Comparison of ENCODE assay signal across 10 cellular contexts in the genomic region with DNA sequence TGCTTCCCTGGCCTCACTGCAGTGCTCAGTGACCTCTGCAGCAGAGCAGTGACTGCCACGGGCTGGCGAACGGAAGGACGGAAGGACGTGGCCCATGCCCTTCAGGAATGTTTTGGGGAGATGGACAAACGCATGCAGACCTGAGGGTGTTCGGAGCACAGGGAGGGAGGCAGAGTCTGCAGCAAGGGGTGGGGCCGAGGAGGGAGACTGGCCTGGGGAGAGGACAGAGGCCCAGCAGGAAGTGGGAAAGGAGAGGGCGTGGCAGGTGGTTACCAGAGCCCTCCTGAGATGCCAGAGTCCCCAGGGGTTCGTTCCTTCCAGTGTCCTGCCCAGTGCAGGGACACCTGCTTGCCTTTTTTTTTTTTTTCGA. TPM values are rescaled to one million over a fixed set of nuclear protein-coding genes. Genes with fewer than 3 reads are reported as not detected.
DNase-seq lines count a peak whose midpoint lies in the region; ATAC-seq and TF ChIP-seq lines count a peak whose summit lies in the region.
"Had no signal": no experiment of that assay in that cellular context is flagged by ENCODE, and none has a peak within 500 bp of the region (broad histone marks: within the 10 kb centered on the region; RNA-seq: fewer than 3 reads in every experiment).

No MANE protein-coding gene starts in this region.

- in situ Hi-C loops in KBM-7 (cut with MboI; ENCODE audit: low pct_unique_long_range_greater_than_20kb, low sequenced_read_pairs) (no loop called here), GM23248 (cut with MboI) (no loop called here)

- H3K27ac ChIP-seq in BLaER1 (peak overlapping the region; percentile 87), cingulate gyrus (ENCODE audit: low read depth, low read length) (peak overlapping the region; percentile 84), GM23248 (no peak overlapping the region)
- H3K27ac ChIP-seq: uterus had no signal

- no peak overlapping the region for H2AFZ ChIP-seq in GM23248

- H3K36me3 ChIP-seq in BLaER1 (no peaks in the 10 kb centered on the region), GM23248 (ENCODE audit: low read depth) (no peaks in the 10 kb centered on the region)
- H3K36me3 ChIP-seq: uterus had no signal

- no peaks in the 10 kb centered on the region for H3K27me3 ChIP-seq in BLaER1
- H3K27me3 ChIP-seq in GM23248 (replicated peaks; ENCODE audit: insufficient read depth), result no peaks in the 10 kb centered on the region
- H3K27me3 ChIP-seq: uterus had no signal

- no peaks in the 10 kb centered on the region for H4K20me1 ChIP-seq in BLaER1
- H4K20me1 ChIP-seq in GM23248 (ENCODE audit: insufficient read depth), result no peaks in the 10 kb centered on the region; the same call in 1 of the 2 replicates

- no peak for TF ChIP-seq CTCF in mesothelial cell of epicardium (IDR thresholded peaks at IDR 0.05; ENCODE audit: unreplicated experiment)

- ATAC-seq in GM21381 (IDR thresholded peaks at IDR 0.05; ENCODE audit: unreplicated experiment) (no peak), GM18907 (IDR thresholded peaks at IDR 0.05; ENCODE audit: unreplicated experiment) (no peak)

- H3K4me1 ChIP-seq in BLaER1 (peaks cover 54% of the 10 kb centered on the region), GM23248 (ENCODE audit: insufficient read depth) (peaks cover 7% of the 10 kb centered on the region; the same call in 1 of the 2 replicates)
- H3K4me1 ChIP-seq: uterus had no signal

- DNase-seq in KBM-7 (peak; percentile 38), mesothelial cell of epicardium (ENCODE audit: low spot score in 2 of 2, unreplicated experiment in 2 of 2) (no peak), GM23248 (no peak), KG1 (lab: John Stamatoyannopoulos, UW) (no peak)
- DNase-seq: activated CD4-positive, alpha-beta T cell treated with anti-CD3 and anti-CD28 coated beads for 4 hours had no signal

- no peaks in the 10 kb centered on the region for H3K9me2 ChIP-seq in GM23248 (ENCODE audit: insufficient read depth)

- H3K9ac ChIP-seq in BLaER1 (peak overlapping the region; percentile 66), GM23248 (no peak overlapping the region)

- peak overlapping the region; percentile 46; the same call in 1 of the 2 replicates for H3K4me3 ChIP-seq in BLaER1
- H3K4me3 ChIP-seq in GM23248, result no peak overlapping the region
- H3K4me3 ChIP-seq: uterus had no signal

- no peak overlapping the region for H3K4me3 Mint-ChIP-seq in mesothelial cell of epicardium

- H3K9me3 Mint-ChIP-seq in mesothelial cell of epicardium, result no peaks in the 10 kb centered on the region

- H3K4me1 Mint-ChIP-seq in mesothelial cell of epicardium, result peaks cover 29% of the 10 kb centered on the region

- WGBS in GM23248 (ENCODE audit: low coverage in 1 of 2, low lambda C conversion rate in 2 of 2, missing lambda C conversion rate in 2 of 2), 2 experiments, result 86 to 92% methylated on average over 9 to 11 of the region's 11 CpGs

- no peaks in the 10 kb centered on the region for H3K27me3 Mint-ChIP-seq in mesothelial cell of epicardium (ENCODE audit: low read depth)

- H3F3A ChIP-seq in GM23248 (ENCODE audit: insufficient read depth), result no peaks in the 10 kb centered on the region

- 0 out of 2 replicates have a peak, but pooled peaks cover 21% of the 10 kb centered on the region for H3K79me2 ChIP-seq in GM23248 (ENCODE audit: insufficient read depth)

- H3K4me2 ChIP-seq in BLaER1 (peak overlapping the region; percentile 76), GM23248 (ENCODE audit: unreplicated experiment) (no peak overlapping the region)

- no peaks in the 10 kb centered on the region for H3K9me3 ChIP-seq in BLaER1
- no peaks in the 10 kb centered on the region for H3K9me3 ChIP-seq in GM23248 (ENCODE audit: low read depth)
- H3K9me3 ChIP-seq: uterus had no signal

- H3K36me3 Mint-ChIP-seq in mesothelial cell of epicardium, result no peaks in the 10 kb centered on the region

- H3K27ac Mint-ChIP-seq in mesothelial cell of epicardium, result peak overlapping the region; percentile 89

RNA-seq across cellular contexts. Expression of a gene that starts 21.9 kb away (rescaled TPM):
- 3.8 to 4.6 TPM (median 4.5 TPM) in 3 replicates for total RNA-seq in mesothelial cell of epicardium
- 13.7 and 20.2 TPM in 2 replicates for total RNA-seq in GM23248 (2014; rRNA removed; shearing (Covaris generic))
- 10.3 and 13.1 TPM in 2 replicates for polyA plus RNA-seq in GM23248 (2016; fragmentation: Nextera tagmentation; extraction: Ambion mirVana)

RNA-seq across cellular contexts. Expression of a gene that starts 32.6 kb away (rescaled TPM):
- 27.0 to 31.6 TPM (median 29.2 TPM) in 3 replicates for total RNA-seq in mesothelial cell of epicardium
- 12.4 and 13.5 TPM in 2 replicates for total RNA-seq in GM23248 (2014; rRNA removed; shearing (Covaris generic))
- polyA plus RNA-seq in GM23248 (2016; fragmentation: Nextera tagmentation; extraction: Ambion mirVana), result 25.8 and 29.1 TPM in 2 replicates

RNA-seq across cellular contexts. Expression of a gene that starts 32.8 kb away (rescaled TPM):
- 38.5 to 41.7 TPM (median 39.7 TPM) in 3 replicates for total RNA-seq in mesothelial cell of epicardium
- total RNA-seq in GM23248 (2014; rRNA removed; shearing (Covaris generic)), result 41.7 and 45.3 TPM in 2 replicates
- 26.3 and 27.9 TPM in 2 replicates for polyA plus RNA-seq in GM23248 (2016; fragmentation: Nextera tagmentation; extraction: Ambion mirVana)
